8 cellular contexts compared by ENCODE assay signal in the genomic region with DNA sequence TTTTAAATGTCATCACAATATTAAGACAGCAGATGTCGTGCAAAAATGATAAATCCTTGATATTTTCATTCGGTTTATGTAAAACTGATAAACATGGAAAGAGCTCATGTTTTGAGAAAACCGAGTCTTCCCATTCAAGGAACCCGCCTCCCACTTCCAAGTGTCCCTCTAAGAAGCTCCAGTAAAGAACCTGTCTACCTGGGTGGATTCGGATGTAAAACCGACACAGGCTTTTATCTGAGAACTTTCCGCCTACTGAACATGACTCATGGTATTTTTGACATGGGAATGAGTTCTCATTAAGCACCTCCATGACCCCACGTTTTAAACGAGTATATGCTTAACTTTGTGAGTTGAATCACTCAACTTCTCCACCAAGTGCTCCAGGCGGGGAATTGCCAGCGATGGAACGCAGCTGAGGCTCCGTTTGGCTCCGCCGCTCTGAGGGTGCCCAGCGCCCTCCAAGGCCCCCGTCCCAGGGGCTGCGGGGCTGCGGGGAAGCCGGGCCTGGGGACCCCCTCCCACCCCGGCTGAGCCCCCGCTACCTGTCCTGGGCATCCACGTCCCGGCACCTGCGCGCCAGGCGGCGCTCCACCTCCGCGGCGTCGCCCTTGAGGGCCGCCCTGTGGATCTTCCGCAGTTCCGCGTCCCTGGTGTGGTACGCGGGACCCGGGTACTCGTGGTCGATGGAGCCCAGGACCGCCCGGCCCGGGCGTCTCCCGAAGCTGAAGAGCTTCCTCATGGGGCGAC.
DNase-seq lines count a peak whose midpoint lies in the region; ATAC-seq, FAIRE-seq and TF ChIP-seq lines count a peak whose summit lies in the region.

No MANE protein-coding gene starts in this region.

- H3K79me2 ChIP-seq in OCI-LY1 (ENCODE audit: insufficient read depth, low read length) = no peaks in the 10 kb centered on the region

- FAIRE-seq in HTR-8/SVneo (lab: Jason Lieb, UNC) = no peak

- H3K27me3 Mint-ChIP-seq in activated naive CD8-positive, alpha-beta T cell = peaks cover 17% of the 10 kb centered on the region

- H3K36me3 ChIP-seq in BE2C (no peaks in the 10 kb centered on the region), OCI-LY1 (ENCODE audit: insufficient read depth, low read length) (no peaks in the 10 kb centered on the region), skeletal muscle tissue (ENCODE audit: control insufficient read depth in 3 of 3, insufficient read depth in 3 of 3, low read length in 3 of 3) (no peaks in the 10 kb centered on the region)

- ATAC-seq in GM21529 (IDR thresholded peaks at IDR 0.05; ENCODE audit: unreplicated experiment) = peak; percentile 17

- H3F3A ChIP-seq in OCI-LY1 (ENCODE audit: insufficient read depth, low read length) = no peaks in the 10 kb centered on the region

- no peaks in the 10 kb centered on the region for H4K20me1 ChIP-seq in OCI-LY1 (ENCODE audit: insufficient read depth, low read length)

- peak overlapping the region; percentile 88 for H3K27ac Mint-ChIP-seq in activated naive CD8-positive, alpha-beta T cell

- H3K9me3 ChIP-seq in BE2C = peaks cover 7% of the 10 kb centered on the region; the same call in 1 of the 2 replicates
- no peaks in the 10 kb centered on the region for H3K9me3 ChIP-seq in OCI-LY1 (ENCODE audit: low read length)
- no peaks in the 10 kb centered on the region for H3K9me3 ChIP-seq in skeletal muscle tissue (ENCODE audit: control insufficient read depth in 3 of 3, low read length in 3 of 3)

- H3K4me1 Mint-ChIP-seq in activated naive CD8-positive, alpha-beta T cell (ENCODE audit: low read depth) = peaks cover 12% of the 10 kb centered on the region

- H3K27ac ChIP-seq in OCI-LY1 (ENCODE audit: low read depth, low read length, poor library complexity, severe bottlenecking) = no peak overlapping the region
- no peak overlapping the region for H3K27ac ChIP-seq in skeletal muscle tissue (ENCODE audit: low read depth, low read length)

- peak overlapping the region; percentile 86 for H3K4me3 Mint-ChIP-seq in activated naive CD8-positive, alpha-beta T cell

- peak overlapping the region; percentile 88 for H3K4me2 ChIP-seq in OCI-LY1 (ENCODE audit: low read length)

- no peak for TF ChIP-seq CTCF in BE2C (IDR thresholded peaks at IDR 0.05; ENCODE audit: low read depth, low read length)
- peak; percentile 40; the same call in 1 of the 2 replicates for TF ChIP-seq CTCF in OCI-LY1 (IDR thresholded peaks at IDR 0.05; ENCODE audit: low read length)

- peak; percentile 5 for DNase-seq in BE2C
- DNase-seq in hepatic stellate cell (ENCODE audit: low spot score) = peak; percentile 6
- DNase-seq in foreskin melanocyte = no peak
- no peak for DNase-seq in HTR-8/SVneo (ENCODE audit: insufficient read length, low spot score)

- H2AFZ ChIP-seq in OCI-LY1 (ENCODE audit: low read length) = 0 out of 2 replicates have a peak overlapping the region, but pooled peaks have one; percentile 6

- H3K36me3 Mint-ChIP-seq in activated naive CD8-positive, alpha-beta T cell = peaks cover 4% of the 10 kb centered on the region

- peaks cover 5% of the 10 kb centered on the region for H3K9me3 Mint-ChIP-seq in activated naive CD8-positive, alpha-beta T cell (ENCODE audit: low read depth)

- H3K27me3 ChIP-seq in BE2C (peaks cover 45% of the 10 kb centered on the region), OCI-LY1 (ENCODE audit: insufficient read depth, low read length) (peaks cover 4% of the 10 kb centered on the region; the same call in 1 of the 2 replicates), skeletal muscle tissue (ENCODE audit: control insufficient read depth in 3 of 3, insufficient read depth in 3 of 3, low read length in 3 of 3) (peaks cover 44 to 53% (median 52%) of the 10 kb centered on the region in 3 donors)

- H3K4me3 ChIP-seq in BE2C (ENCODE audit: low read depth, low read length) (no peak overlapping the region), OCI-LY1 (ENCODE audit: low read depth, low read length, poor library complexity, severe bottlenecking) (peak overlapping the region; percentile 63), skeletal muscle tissue (ENCODE audit: low read length in 3 of 3) (peak overlapping the region in 2 of 3 donors; percentile 22 to 32)

- H3K9ac ChIP-seq in OCI-LY1 (ENCODE audit: low read length) (peak overlapping the region; percentile 65), skeletal muscle tissue (ENCODE audit: low read depth in 1 of 3, low read length in 3 of 3) (no peak overlapping the region)

- H3K4me1 ChIP-seq in BE2C (no peaks in the 10 kb centered on the region), OCI-LY1 (ENCODE audit: insufficient read depth, low read length, severe bottlenecking) (peaks cover 16% of the 10 kb centered on the region), skeletal muscle tissue (ENCODE audit: control insufficient read depth in 3 of 3, insufficient read depth in 3 of 3, low read length in 3 of 3) (peaks cover 3 to 10% (median 7%) of the 10 kb centered on the region in 3 donors)

- H3K9me2 ChIP-seq in OCI-LY1 (ENCODE audit: low read depth, low read length) = no peaks in the 10 kb centered on the region

Comparison
In these comparisons a context has a peak if more than half of its experiments do, and no peak if none do; other contexts are left out.
1. DNase-seq: peak in BE2C (single experiment) and hepatic stellate cell (single experiment); none in foreskin melanocyte (single experiment) and HTR-8/SVneo (single experiment).